ENCODE assay signal across 1 cellular context in the genomic region with DNA sequence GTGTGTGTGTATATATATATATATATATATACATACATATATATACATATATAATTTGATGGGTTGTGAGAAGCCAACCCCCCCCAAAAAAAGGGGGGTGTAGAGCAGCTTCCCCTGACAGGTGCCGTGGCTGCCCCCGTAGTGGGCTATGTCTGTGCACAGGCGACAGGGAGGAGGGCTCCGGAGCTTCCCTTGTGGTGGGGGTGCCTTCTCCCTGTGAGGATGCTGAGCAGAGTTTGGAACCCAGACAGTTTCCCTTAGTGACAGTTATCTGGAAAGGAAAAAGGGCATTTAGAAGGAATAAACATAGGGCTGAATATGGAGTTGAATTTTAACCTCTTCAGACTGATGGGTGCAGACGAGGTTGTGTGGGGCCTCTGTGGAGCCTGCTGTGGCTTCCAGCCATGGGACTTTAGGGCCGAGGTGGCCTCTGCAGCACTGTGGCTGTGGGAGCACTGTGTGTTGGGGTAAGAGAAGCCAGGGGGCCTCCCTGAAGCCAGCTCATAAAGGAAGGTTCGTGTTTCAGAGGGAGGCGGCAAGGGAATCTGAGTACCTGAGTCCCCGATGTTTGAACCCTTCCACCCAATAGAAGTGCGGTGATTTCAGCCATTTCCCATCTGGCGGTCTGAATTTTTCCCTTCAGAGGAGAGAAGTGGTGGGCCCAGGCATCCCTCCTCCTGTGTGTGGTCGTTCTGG.
TF ChIP-seq lines count a peak whose summit lies in the region.

No MANE protein-coding gene starts in this region.

TF ChIP-seq in IMR-90, 13 proteins besides CTCF, POLR2A, EP300 and RAD21:
- no peak for TF ChIP-seq MAZ (IDR thresholded peaks at IDR 0.05; ENCODE audit: borderline replicate concordance, low read depth, low read length)
TF ChIP-seq in IMR-90: peak in this region for 0.
